Comparison of ENCODE assay signal across 27 cellular contexts in the genomic region with DNA sequence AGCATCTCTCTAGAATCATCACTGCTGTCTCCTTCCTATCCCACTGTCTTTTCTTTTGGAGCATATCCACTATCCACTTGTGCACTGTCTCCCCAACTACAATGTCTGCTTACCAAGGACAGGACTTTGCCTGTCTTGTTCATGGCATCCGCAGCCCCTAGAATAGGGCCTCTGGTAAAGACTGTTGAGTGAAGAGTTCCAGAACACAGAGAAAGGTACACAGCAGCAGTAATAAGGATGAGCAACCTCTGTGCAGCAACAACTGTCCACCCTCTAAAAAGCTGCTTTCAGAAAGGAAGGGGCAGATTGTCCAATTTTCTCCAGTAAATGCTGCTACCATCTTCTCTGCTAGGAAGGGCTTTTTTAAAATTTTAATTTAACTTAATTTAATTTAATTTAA.
"Had no signal": no experiment of that assay in that cellular context is flagged by ENCODE, and none has a peak within 500 bp of the region (broad histone marks: within the 10 kb centered on the region; RNA-seq: fewer than 3 reads in every experiment).

No MANE protein-coding gene starts in this region.

- FAIRE-seq: bronchial epithelial cell, colon, islet of Langerhans, TTC549, urothelium cell line had no signal

- H3K9me3 Mint-ChIP-seq: activated naive CD8-positive, alpha-beta T cell treated with anti-CD3 and anti-CD28 coated beads, Interleukin-2, amount 50 U/mL, for 24 hours; central memory CD8-positive, alpha-beta T cell; effector memory CD8-positive, alpha-beta T cell; nephron; stimulated activated naive CD8-positive, alpha-beta T cell treated with anti-CD3 and anti-CD28 coated beads, Interleukin-15, Interleukin-2, amounts not matched to agents 100 ng/mL and 50 ng/mL, for 24 hours had no signal

- H3K27me3 ChIP-seq: gastrocnemius medialis, right lobe of liver had no signal

- H3K27me3 Mint-ChIP-seq: activated naive CD8-positive, alpha-beta T cell treated with anti-CD3 and anti-CD28 coated beads, Interleukin-2, amount 50 U/mL, for 24 hours; central memory CD8-positive, alpha-beta T cell; effector memory CD8-positive, alpha-beta T cell; stimulated activated naive CD8-positive, alpha-beta T cell treated with anti-CD3 and anti-CD28 coated beads, Interleukin-15, Interleukin-2, amounts not matched to agents 100 ng/mL and 50 ng/mL, for 24 hours had no signal

- H3K27ac Mint-ChIP-seq: nephron had no signal

- H3K36me3 ChIP-seq: gastrocnemius medialis, right lobe of liver, thoracic aorta had no signal

- H3K4me1 ChIP-seq: gastrocnemius medialis, right lobe of liver had no signal

- H3K4me3 ChIP-seq: gastrocnemius medialis, mucosa of descending colon, right lobe of liver, thoracic aorta had no signal

- DNase-seq: activated CD4-positive, alpha-beta T cell treated with anti-CD3 and anti-CD28 coated beads, Interleukin-2, amount 50 U/mL, for 1 hour; activated CD8-positive, alpha-beta memory T cell treated with anti-CD3 and anti-CD28 coated beads for 24 hours; activated gamma-delta T cell; activated naive CD4-positive, alpha-beta T cell treated with anti-CD3 and anti-CD28 coated beads, Interleukin-2, amount 50 U/mL, for 16 hours; activated naive CD8-positive, alpha-beta T cell treated with anti-CD3 and anti-CD28 coated beads, Interleukin-2, amount 50 U/mL, for 24 hours; effector memory CD8-positive, alpha-beta T cell; erythroblast; gastrocnemius medialis; glutamatergic neuron; left ventricle myocardium superior; mucosa of descending colon; posterior cingulate gyrus; right lobe of liver; stimulated activated CD4-positive, alpha-beta T cell treated with anti-CD3 and anti-CD28 coated beads, Interleukin-2, amount 100 ng/mL, for 48 hours; T-helper 9 cell; trophoblast cell had no signal

- H3K27ac ChIP-seq: gastrocnemius medialis, right lobe of liver, thoracic aorta, VCaP had no signal

- H3K4me3 Mint-ChIP-seq: activated naive CD8-positive, alpha-beta T cell treated with anti-CD3 and anti-CD28 coated beads, Interleukin-2, amount 50 U/mL, for 24 hours; central memory CD8-positive, alpha-beta T cell; nephron; stimulated activated naive CD8-positive, alpha-beta T cell treated with anti-CD3 and anti-CD28 coated beads, Interleukin-15, Interleukin-2, amounts not matched to agents 100 ng/mL and 50 ng/mL, for 24 hours had no signal

- H3K9me3 ChIP-seq: gastrocnemius medialis, mucosa of descending colon, right lobe of liver, thoracic aorta had no signal

- ATAC-seq: activated CD4-positive, CD25-positive, alpha-beta regulatory T cell treated with anti-CD3 and anti-CD28 coated beads, Interleukin-2, amount 50 U/mL, for 24 hours; activated naive CD8-positive, alpha-beta T cell treated with anti-CD3 and anti-CD28 coated beads, Interleukin-2, amount 50 U/mL, for 24 hours; effector memory CD8-positive, alpha-beta T cell; gastrocnemius medialis; left ventricle myocardium superior; mucosa of descending colon; right lobe of liver had no signal
